ENCODE assay signal across 8 cellular contexts in genomic region chr11:66100272-66101037, GRCh38. TPM values are rescaled to one million over a fixed set of nuclear protein-coding genes. Genes with fewer than 3 reads are reported as not detected.
DNase-seq lines count a peak whose midpoint lies in the region; ATAC-seq and TF ChIP-seq lines count a peak whose summit lies in the region.

No MANE protein-coding gene starts in this region.

- H3K36me3 ChIP-seq in colonic mucosa (no peaks in the 10 kb centered on the region), suprapubic skin (no peaks in the 10 kb centered on the region)

- 40% methylated on average over 14 of the region's 14 CpGs for WGBS in suprapubic skin

- peak overlapping the region; percentile 91 for H3K4me3 Mint-ChIP-seq in natural killer cell treated with Interleukin-12 subunit alpha and Interleukin-12 subunit beta and Interleukin-15 and Interleukin-18, amount 100 ng/mL, for 72 hours

- no peaks in the 10 kb centered on the region for H3K9me3 Mint-ChIP-seq in natural killer cell treated with Interleukin-12 subunit alpha and Interleukin-12 subunit beta and Interleukin-15 and Interleukin-18, amount 100 ng/mL, for 72 hours

- H3K9me3 ChIP-seq in colonic mucosa (no peaks in the 10 kb centered on the region), suprapubic skin (no peaks in the 10 kb centered on the region)

- peak overlapping the region in 1 of 2 donors; percentile 49 for H3K9ac ChIP-seq in colonic mucosa (ENCODE audit: low read depth in 2 of 2, low read length in 2 of 2)

- H3K27ac ChIP-seq in colonic mucosa (peak overlapping the region; percentile 39), suprapubic skin (peak overlapping the region; percentile 13)

- peak overlapping the region; percentile 85 to 89 for H3K27ac Mint-ChIP-seq in natural killer cell treated with Interleukin-12 subunit alpha and Interleukin-12 subunit beta and Interleukin-15 and Interleukin-18, amount 100 ng/mL, for 72 hours

- no peak for TF ChIP-seq EP300 in suprapubic skin (IDR thresholded peaks at IDR 0.05)

- H3K27me3 ChIP-seq in colonic mucosa (no peaks in the 10 kb centered on the region), suprapubic skin (no peaks in the 10 kb centered on the region)

- intact Hi-C loops in colonic mucosa (cut with DNase I), result no loop called here

- peak; percentile 85 to 91 for ATAC-seq in natural killer cell treated with Interleukin-12 subunit alpha and Interleukin-12 subunit beta and Interleukin-15 and Interleukin-18, amount 100 ng/mL, for 72 hours
- no peak for ATAC-seq in GM21381 (IDR thresholded peaks at IDR 0.05; ENCODE audit: unreplicated experiment)

- no peaks in the 10 kb centered on the region for H3K27me3 Mint-ChIP-seq in natural killer cell treated with Interleukin-12 subunit alpha and Interleukin-12 subunit beta and Interleukin-15 and Interleukin-18, amount 100 ng/mL, for 72 hours

- TF ChIP-seq POLR2A in suprapubic skin (IDR thresholded peaks at IDR 0.05), result no peak

- no peak for TF ChIP-seq CTCF in colonic mucosa (IDR thresholded peaks at IDR 0.05)
- TF ChIP-seq CTCF in suprapubic skin (IDR thresholded peaks at IDR 0.05), result no peak

- no peak overlapping the region for H3K4me3 ChIP-seq in colonic mucosa
- peak overlapping the region; percentile 6 for H3K4me3 ChIP-seq in suprapubic skin

- peaks cover 34 to 35% of the 10 kb centered on the region in 2 donors for H3K4me1 Mint-ChIP-seq in natural killer cell treated with Interleukin-12 subunit alpha and Interleukin-12 subunit beta and Interleukin-15 and Interleukin-18, amount 100 ng/mL, for 72 hours (ENCODE audit: low read depth in 2 of 2)

- DNase-seq in NCI-H748 (lab: John Stamatoyannopoulos, UW; ENCODE audit: unreplicated experiment), result peak; percentile 12
- DNase-seq in NCI-H748 treated with DMSO at 0.1 percent for 48 hours (lab: John Stamatoyannopoulos, UW), result no peak
- DNase-seq in NAMALWA (ENCODE audit: low spot score), result peak; percentile 89
- DNase-seq in activated CD4-positive, alpha-beta T cell treated with anti-CD3 and anti-CD28 coated beads for 1 hour, result peak; percentile 44
- DNase-seq in colonic mucosa, result peak; percentile 60
- peak; percentile 69 for DNase-seq in natural killer cell treated with Interleukin-12 subunit alpha and Interleukin-12 subunit beta and Interleukin-15 and Interleukin-18, amount 100 ng/mL, for 72 hours (ENCODE audit: low spot score)
- peak; percentile 74 to 85 for DNase-seq in suprapubic skin (ENCODE audit: low spot score in 2 of 2)

- H3K4me1 ChIP-seq in colonic mucosa (no peaks in the 10 kb centered on the region), suprapubic skin (peaks cover 13% of the 10 kb centered on the region)

- no peaks in the 10 kb centered on the region for H3K36me3 Mint-ChIP-seq in natural killer cell treated with Interleukin-12 subunit alpha and Interleukin-12 subunit beta and Interleukin-15 and Interleukin-18, amount 100 ng/mL, for 72 hours

RNA-seq across cellular contexts. Expression of gene PACS1, which starts 30.4 kb away (rescaled TPM):
- total RNA-seq in colonic mucosa (10 to 100 TPM; 10.1 to 20.9 TPM), suprapubic skin (10 to 100 TPM; 30.5 to 78.6 (median 41.8) TPM)
- total RNA-seq in natural killer cell treated with Interleukin-12 subunit alpha and Interleukin-12 subunit beta and Interleukin-15 and Interleukin-18, amount 100 ng/mL, for 72 hours, result 10 to 100 TPM; 64.3 to 73.3 TPM

RNA-seq across cellular contexts. Expression of gene SF3B2, which starts 48.3 kb away (rescaled TPM):
- total RNA-seq in colonic mucosa (100 to 1,000 TPM; 139 to 196 TPM), suprapubic skin (100 to 1,000 TPM; 117 to 175 (median 149) TPM)
- total RNA-seq in natural killer cell treated with Interleukin-12 subunit alpha and Interleukin-12 subunit beta and Interleukin-15 and Interleukin-18, amount 100 ng/mL, for 72 hours, result 100 to 1,000 TPM; 227 to 286 TPM

RNA-seq across cellular contexts. Expression of gene GAL3ST3, which starts 51.5 kb away (rescaled TPM):
- total RNA-seq in colonic mucosa, result not detected
- total RNA-seq in natural killer cell treated with Interleukin-12 subunit alpha and Interleukin-12 subunit beta and Interleukin-15 and Interleukin-18, amount 100 ng/mL, for 72 hours, result not detected
- total RNA-seq in suprapubic skin, result not detected
